ENCODE assay signal across 8 cellular contexts in the genomic region with DNA sequence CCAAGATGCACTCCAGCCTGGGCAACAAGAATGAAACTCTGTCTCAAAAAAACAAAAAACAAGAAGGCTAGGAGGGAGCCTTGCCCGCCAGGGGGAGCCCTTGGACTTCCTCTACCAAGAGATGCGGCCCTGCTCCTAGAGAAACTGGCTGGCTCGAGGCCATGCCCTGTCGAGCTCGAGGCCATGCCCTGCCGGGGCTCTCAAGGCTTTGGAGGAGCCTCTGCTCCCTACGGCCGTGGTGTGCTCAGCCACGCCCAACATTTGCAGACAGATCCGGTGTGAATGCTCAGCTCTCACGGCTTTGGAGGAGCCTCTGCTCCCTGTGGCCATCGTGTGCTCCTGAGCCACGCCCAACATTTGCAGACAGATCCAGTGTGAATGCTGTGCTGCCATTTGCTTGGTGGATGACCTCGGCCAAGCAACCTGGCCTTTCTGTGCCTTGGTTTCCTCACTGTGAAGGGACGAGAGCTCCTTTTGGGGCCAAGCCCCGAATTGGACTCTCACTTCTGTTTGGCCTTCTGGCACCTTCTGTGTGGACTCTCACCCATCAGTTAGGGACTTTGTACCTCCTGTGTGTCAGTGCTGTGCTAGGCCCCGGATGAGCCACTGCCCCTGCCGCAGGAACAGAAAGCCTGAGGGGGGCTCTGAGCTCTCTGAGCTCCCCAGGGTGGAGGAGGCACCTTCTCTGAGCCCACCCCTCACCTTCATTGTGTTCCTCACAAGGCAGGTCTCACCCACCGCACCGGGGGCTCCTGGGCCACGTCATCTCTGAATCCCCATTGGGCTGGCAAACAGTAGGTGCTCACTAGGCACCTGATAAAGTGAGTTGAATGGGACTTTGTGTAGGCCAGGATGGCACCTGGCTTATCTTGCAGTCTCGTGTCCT. TPM values are rescaled to one million over a fixed set of nuclear protein-coding genes. Genes with fewer than 3 reads are reported as not detected.
DNase-seq lines count a peak whose midpoint lies in the region; ATAC-seq, FAIRE-seq and TF ChIP-seq lines count a peak whose summit lies in the region.

No MANE protein-coding gene starts in this region.

- peak; percentile 77 for TF ChIP-seq CTCF in GM12875 (IDR thresholded peaks at IDR 0.05; ENCODE audit: borderline replicate concordance, insufficient read depth, low read depth, low read length)

- H3K4me3 Mint-ChIP-seq in T-helper 1 cell treated with Interleukin-12 subunit alpha and Interleukin-12 subunit beta and Interleukin-4 antibody, amounts not matched to agents 30 μg/mL and 1 μg/mL, for 36 hours, result no peak overlapping the region

- no peaks in the 10 kb centered on the region for H3K27me3 Mint-ChIP-seq in T-helper 1 cell treated with Interleukin-12 subunit alpha and Interleukin-12 subunit beta and Interleukin-4 antibody, amounts not matched to agents 30 μg/mL and 1 μg/mL, for 36 hours (ENCODE audit: low read depth)

- ATAC-seq in left cardiac atrium, result peak; percentile 82 to 90
- no peak for ATAC-seq in GM19455 (IDR thresholded peaks at IDR 0.05; ENCODE audit: unreplicated experiment)

- intact Hi-C loops in left cardiac atrium (cut with DNase I), result loop anchor here (2.0 to 10.0 kb wide), 5 partner anchors 39 to 189 kb away; no protein-coding TSS in a partner anchor

- H3K4me3 ChIP-seq in GM12875 (ENCODE audit: low read depth, low read length), result no peak overlapping the region

- peaks cover 4% of the 10 kb centered on the region for H3K4me1 Mint-ChIP-seq in T-helper 1 cell treated with Interleukin-12 subunit alpha and Interleukin-12 subunit beta and Interleukin-4 antibody, amounts not matched to agents 30 μg/mL and 1 μg/mL, for 36 hours (ENCODE audit: low read depth)

- DNase-seq in NCI-H146 treated with DMSO at 0.1 percent for 48 hours (lab: John Stamatoyannopoulos, UW; ENCODE audit: unreplicated experiment), result peak; percentile 65
- DNase-seq in amniotic stem cell (lab: John Stamatoyannopoulos, UW), result peak; percentile 86
- DNase-seq in left cardiac atrium, result peak; percentile 97
- DNase-seq in pulmonary artery endothelial cell (ENCODE audit: low read depth, low spot score), result peak; percentile 60
- DNase-seq in urothelium cell line (ENCODE audit: low spot score), result peak; percentile 85

- peak overlapping the region; percentile 65 for H3K27ac Mint-ChIP-seq in T-helper 1 cell treated with Interleukin-12 subunit alpha and Interleukin-12 subunit beta and Interleukin-4 antibody, amounts not matched to agents 30 μg/mL and 1 μg/mL, for 36 hours

- H3K36me3 Mint-ChIP-seq in T-helper 1 cell treated with Interleukin-12 subunit alpha and Interleukin-12 subunit beta and Interleukin-4 antibody, amounts not matched to agents 30 μg/mL and 1 μg/mL, for 36 hours (ENCODE audit: low read depth), result peaks cover 9% of the 10 kb centered on the region

- FAIRE-seq in urothelium cell line (lab: Jason Lieb, UNC), result no peak

- no peaks in the 10 kb centered on the region for H3K9me3 Mint-ChIP-seq in T-helper 1 cell treated with Interleukin-12 subunit alpha and Interleukin-12 subunit beta and Interleukin-4 antibody, amounts not matched to agents 30 μg/mL and 1 μg/mL, for 36 hours

RNA-seq across cellular contexts. Expression of gene C11orf24, which starts 14.1 kb away (rescaled TPM):
- total RNA-seq in left cardiac atrium (10 to 100 TPM; 28.7 to 42.0 TPM), pulmonary artery endothelial cell (9.7 and 11.6 TPM in 2 replicates)

RNA-seq across cellular contexts. Expression of gene KMT5B, which starts 44.6 kb away (rescaled TPM):
- total RNA-seq in left cardiac atrium (10 to 100 TPM; 28.8 to 29.8 TPM), pulmonary artery endothelial cell (17.6 and 23.6 TPM in 2 replicates)

RNA-seq across cellular contexts. Expression of gene LRP5, which starts 54.7 kb away (rescaled TPM):
- 10 to 100 TPM; 53.4 to 60.3 TPM for total RNA-seq in left cardiac atrium
- 36.7 and 45.8 TPM in 2 replicates for total RNA-seq in pulmonary artery endothelial cell
